Comparison of ENCODE assay signal across 20 cellular contexts in the genomic region with DNA sequence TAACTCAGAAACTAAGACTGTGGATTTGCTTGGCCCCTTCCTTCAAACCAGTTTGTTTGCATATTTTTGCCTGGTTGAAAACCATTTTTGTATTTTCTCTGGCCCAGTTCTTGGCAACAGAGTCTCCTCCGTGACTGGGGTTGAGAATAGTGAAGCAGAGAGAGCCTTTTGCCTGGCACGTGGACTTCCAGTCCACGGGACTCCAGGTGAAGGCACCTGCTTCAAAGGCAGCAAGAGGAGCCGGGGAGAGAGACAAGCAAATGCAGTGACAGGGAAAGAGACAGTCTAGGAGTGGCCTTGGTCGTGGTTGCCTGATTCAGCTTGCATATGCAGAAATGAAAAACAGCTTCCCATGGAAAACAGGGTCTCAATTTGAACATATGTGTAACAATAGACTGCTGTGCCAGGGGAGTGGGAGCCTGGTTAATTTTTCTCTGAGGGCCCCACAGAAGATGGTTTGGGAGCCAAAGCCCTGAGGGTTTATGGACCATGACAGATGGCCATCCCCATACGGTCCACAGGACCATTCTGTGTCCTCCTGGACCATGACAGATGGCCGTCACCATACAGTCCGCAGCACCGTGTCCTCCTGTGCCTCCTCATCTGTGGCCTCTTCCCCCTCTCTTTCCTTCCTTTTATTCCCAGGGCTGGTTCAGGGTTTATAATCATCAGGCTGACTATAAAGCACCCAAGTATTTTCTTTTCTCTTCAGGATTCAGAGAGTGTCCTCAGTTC.
DNase-seq lines count a peak whose midpoint lies in the region; ATAC-seq and TF ChIP-seq lines count a peak whose summit lies in the region.
"Had no signal": no experiment of that assay in that cellular context is flagged by ENCODE, and none has a peak within 500 bp of the region (broad histone marks: within the 10 kb centered on the region; RNA-seq: fewer than 3 reads in every experiment).

No MANE protein-coding gene starts in this region.

- H3K9ac ChIP-seq in neural progenitor cell, result no peak overlapping the region

- no peak overlapping the region for H3K4me3 Mint-ChIP-seq in neural progenitor cell
- H3K4me3 Mint-ChIP-seq: IgD-negative memory B cell had no signal

- no peak overlapping the region for H3K4me3 ChIP-seq in neural progenitor cell
- H3K4me3 ChIP-seq: HAP-1, PC-9, SJSA1 had no signal

- TF ChIP-seq CTCF in neural progenitor cell (IDR thresholded peaks at IDR 0.05), result no peak

- no peak overlapping the region for H3K4me2 ChIP-seq in neural progenitor cell
- H3K4me2 ChIP-seq: PC-9 had no signal

- peak overlapping the region; percentile 39 for H2AFZ ChIP-seq in neural progenitor cell (replicated peaks)
- H2AFZ ChIP-seq: PC-9 had no signal

- H3K27me3 ChIP-seq in neural progenitor cell, result no peaks in the 10 kb centered on the region
- H3K27me3 ChIP-seq: SJSA1 had no signal

- peaks cover 4% of the 10 kb centered on the region for H3K4me1 Mint-ChIP-seq in neural progenitor cell

- H3K4me1 ChIP-seq in neural progenitor cell, result no peaks in the 10 kb centered on the region
- H3K4me1 ChIP-seq: HAP-1, SJSA1 had no signal

- no peaks in the 10 kb centered on the region for H3K9me3 Mint-ChIP-seq in neural progenitor cell
- H3K9me3 Mint-ChIP-seq: IgD-negative memory B cell had no signal

- no peaks in the 10 kb centered on the region for H3F3A ChIP-seq in neural progenitor cell (ENCODE audit: low read depth)

- no peak for ATAC-seq in HG03095 (IDR thresholded peaks at IDR 0.05; ENCODE audit: unreplicated experiment)

- in situ Hi-C loops in G401 (cut with HindIII; ENCODE audit: low sequenced_read_pairs), result no loop called here

- DNase-seq in G401 (ENCODE audit: low spot score) (peak; percentile 94), NCI-H69 (lab: John Stamatoyannopoulos, UW) (peak; percentile 90), cerebellum (ENCODE audit: low spot score) (peak; percentile 71), neural progenitor cell (ENCODE audit: low spot score) (no peak), NCI-H1105 treated with DMSO at 0.1 percent for 48 hours (lab: John Stamatoyannopoulos, UW) (no peak), pons (ENCODE audit: low spot score) (no peak), NCI-H2107 (lab: John Stamatoyannopoulos, UW) (no peak)
- DNase-seq: ACHN, COR-L47, Kasumi-1, NCI-H1105, NCI-H2081, NCI-H2227 treated with DMSO at 0.1 percent for 48 hours, NCI-H526 treated with DMSO at 0.1 percent for 48 hours, PC-9 had no signal

- peaks cover 2% of the 10 kb centered on the region for H3K27me3 Mint-ChIP-seq in neural progenitor cell (ENCODE audit: insufficient read depth, low read depth)
- H3K27me3 Mint-ChIP-seq: IgD-negative memory B cell had no signal

- no peaks in the 10 kb centered on the region for H3K79me2 ChIP-seq in neural progenitor cell (ENCODE audit: low read depth)

- no peaks in the 10 kb centered on the region for H3K36me3 ChIP-seq in neural progenitor cell
- H3K36me3 ChIP-seq: HAP-1, SJSA1 had no signal

- H3K27ac ChIP-seq in neural progenitor cell, result no peak overlapping the region
- H3K27ac ChIP-seq: HL-60, PC-9, SJSA1 had no signal

- no peaks in the 10 kb centered on the region for H4K20me1 ChIP-seq in neural progenitor cell (ENCODE audit: low read depth)

- H3K9me3 ChIP-seq in neural progenitor cell (ENCODE audit: low read depth), result no peaks in the 10 kb centered on the region
- H3K9me3 ChIP-seq: HAP-1, SJSA1 had no signal

- no peaks in the 10 kb centered on the region for H3K36me3 Mint-ChIP-seq in neural progenitor cell
- H3K36me3 Mint-ChIP-seq: IgD-negative memory B cell had no signal

- no peak overlapping the region for H3K27ac Mint-ChIP-seq in neural progenitor cell
- H3K27ac Mint-ChIP-seq: IgD-negative memory B cell had no signal

Comparison
In these comparisons a context has a peak if more than half of its experiments do, and no peak if none do; other contexts are left out.
1. DNase-seq: peak in G401 (single experiment), NCI-H69 (single experiment) and cerebellum (single experiment); none in neural progenitor cell (single experiment), NCI-H1105 treated with DMSO at 0.1 percent for 48 hours (single experiment), pons (single experiment) and NCI-H2107 (single experiment).